ENCODE assay signal across 8 cellular contexts in the genomic region with DNA sequence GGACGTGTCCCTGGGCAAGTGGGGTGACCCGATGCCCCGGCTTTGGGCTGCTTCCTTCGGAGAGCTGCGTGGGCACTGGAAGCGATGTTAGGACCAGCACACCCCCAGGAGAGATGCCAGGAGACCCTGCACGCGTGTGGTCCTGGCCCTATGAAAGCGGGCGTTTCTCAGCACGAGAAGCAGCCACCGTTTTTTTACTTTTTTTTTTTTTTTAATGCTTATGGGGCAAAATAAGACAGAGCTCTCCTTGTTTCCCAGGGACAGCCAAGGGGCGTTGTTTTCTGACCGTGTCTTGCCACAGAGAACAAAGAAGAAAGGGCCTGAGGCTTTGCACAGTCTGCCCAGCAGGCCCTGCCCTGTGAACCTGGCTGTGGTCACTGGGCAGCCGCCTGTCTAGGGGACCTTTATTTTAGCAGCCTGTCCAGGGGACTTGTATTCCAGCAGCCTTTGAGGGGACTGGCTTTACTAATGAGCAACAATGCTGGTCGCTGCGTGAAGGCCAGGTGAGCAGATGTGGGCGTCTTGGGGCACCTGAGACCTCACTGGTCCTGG. TPM values are rescaled to one million over a fixed set of nuclear protein-coding genes. Genes with fewer than 3 reads are reported as not detected.
DNase-seq lines count a peak whose midpoint lies in the region; ATAC-seq and TF ChIP-seq lines count a peak whose summit lies in the region.

No MANE protein-coding gene starts in this region.

- peak overlapping the region; percentile 76 to 92 (median 88) for H3K4me3 Mint-ChIP-seq in naive B cell

- H3K4me1 Mint-ChIP-seq in naive B cell: peaks cover 10 to 21% (median 17%) of the 10 kb centered on the region in 3 donors

- H3K9me3 ChIP-seq in BE2C (no peaks in the 10 kb centered on the region), KOPT-K1 (ENCODE audit: insufficient read depth, low read length, poor library complexity, severe bottlenecking) (no peaks in the 10 kb centered on the region)

- peak overlapping the region in 2 of 6 donors; percentile 29 to 39 for H3K27ac Mint-ChIP-seq in naive B cell

- ATAC-seq in naive B cell (ENCODE audit: low read depth in 2 of 2): no peak
- no peak for ATAC-seq in GM19328 (IDR thresholded peaks at IDR 0.05; ENCODE audit: unreplicated experiment)

- H3K27me3 Mint-ChIP-seq in naive B cell: no peaks in the 10 kb centered on the region

- H3K4me3 ChIP-seq in BE2C (ENCODE audit: low read depth, low read length) (peak overlapping the region; percentile 78), choroid plexus epithelial cell (ENCODE audit: low read depth, low read length) (peak overlapping the region; percentile 66)

- H3K36me3 Mint-ChIP-seq in naive B cell: no peaks in the 10 kb centered on the region

- peak overlapping the region; percentile 66 for H3K27ac ChIP-seq in KOPT-K1 (ENCODE audit: low read depth, low read length, poor library complexity, severe bottlenecking)

- peaks cover 5% of the 10 kb centered on the region; the same call in 1 of the 2 replicates for H3K4me1 ChIP-seq in BE2C

- DNase-seq in BE2C (no peak), choroid plexus epithelial cell (ENCODE audit: low read depth) (no peak), naive B cell (no peak), ureter (ENCODE audit: low spot score) (no peak), DMS79 treated with DMSO at 0.1 percent for 48 hours (lab: John Stamatoyannopoulos, UW) (no peak), NCI-H524 (lab: John Stamatoyannopoulos, UW) (no peak)

- no peaks in the 10 kb centered on the region for H3K9me3 Mint-ChIP-seq in naive B cell

- TF ChIP-seq CTCF in BE2C (IDR thresholded peaks at IDR 0.05; ENCODE audit: low read depth, low read length) (no peak), choroid plexus epithelial cell (conservative IDR thresholded peaks at IDR 0.05; ENCODE audit: low read depth, low read length) (no peak)

- no peaks in the 10 kb centered on the region for H3K27me3 ChIP-seq in BE2C

- peaks cover 19% of the 10 kb centered on the region for H3K36me3 ChIP-seq in BE2C
- H3K36me3 ChIP-seq in KOPT-K1 (ENCODE audit: insufficient read depth, low read length): peaks cover 57% of the 10 kb centered on the region

RNA-seq across cellular contexts. Expression of a gene that starts 1.0 kb away (rescaled TPM):
- 21.3 TPM for polyA plus RNA-seq in BE2C (2012; ENCODE audit: insufficient read depth, insufficient read length, low read depth)
- 1 to 10 TPM in 4 of 6 donors, under 1 TPM in 1, not detected in 1; 0.92 to 5.0 (median 2.3) TPM for polyA plus RNA-seq in naive B cell (ENCODE audit: low read depth in 6 of 6)
- total RNA-seq in ureter: 33.1 TPM

RNA-seq across cellular contexts. Expression of a gene that starts 9.9 kb away (rescaled TPM):
- 451 TPM for polyA plus RNA-seq in BE2C (2012; ENCODE audit: insufficient read depth, insufficient read length, low read depth)
- polyA plus RNA-seq in naive B cell (ENCODE audit: low read depth in 6 of 6): 10 to 100 TPM; 33.7 to 51.6 (median 42.3) TPM
- total RNA-seq in ureter: 59.8 TPM

RNA-seq across cellular contexts. Expression of a gene that starts 29.3 kb away (rescaled TPM):
- 393 TPM for polyA plus RNA-seq in BE2C (2012; ENCODE audit: insufficient read depth, insufficient read length, low read depth)
- polyA plus RNA-seq in naive B cell (ENCODE audit: low read depth in 6 of 6): 10 to 100 TPM; 11.3 to 47.6 (median 21.7) TPM
- 101 TPM for total RNA-seq in ureter

RNA-seq across cellular contexts. Expression of a gene that starts 29.5 kb away (rescaled TPM):
- polyA plus RNA-seq in BE2C (2012; ENCODE audit: insufficient read depth, insufficient read length, low read depth): 101 TPM
- 100 to 1,000 TPM in 1 of 6 donors, 10 to 100 TPM in 5; 32.8 to 101 (median 37.6) TPM for polyA plus RNA-seq in naive B cell (ENCODE audit: low read depth in 6 of 6)
- 35.5 TPM for total RNA-seq in ureter

RNA-seq across cellular contexts. Expression of a gene that starts 46.5 kb away (rescaled TPM):
- polyA plus RNA-seq in BE2C (2012; ENCODE audit: insufficient read depth, insufficient read length, low read depth): 66.0 TPM
- polyA plus RNA-seq in naive B cell (ENCODE audit: low read depth in 6 of 6): 10 to 100 TPM in 4 of 6 donors, 1 to 10 TPM in 2; 3.2 to 29.4 (median 12.3) TPM
- total RNA-seq in ureter: 19.2 TPM
